ENCODE assay signal across 8 cellular contexts in genomic region chr19:44955500-44956439, GRCh38. TPM values are rescaled to one million over a fixed set of nuclear protein-coding genes. Genes with fewer than 3 reads are reported as not detected.
A peak's percentile ranks its signal among the peaks of the same experiment; 100 is the strongest.
DNase-seq lines count a peak whose midpoint lies in the region; ATAC-seq and TF ChIP-seq lines count a peak whose summit lies in the region.

No MANE protein-coding gene starts in this region.

- peak overlapping the region; percentile 89 for H3K4me3 Mint-ChIP-seq in activated T-helper 17 cell treated with anti-CD3 and anti-CD28 coated beads, Interleukin-2, amount 50 U/mL, for 72 hours

- H3K9ac ChIP-seq in skeletal muscle tissue (ENCODE audit: low read depth in 1 of 3, low read length in 3 of 3) = peak overlapping the region; percentile 94 to 99 (median 96)

- H3K9me3 Mint-ChIP-seq in activated T-helper 17 cell treated with anti-CD3 and anti-CD28 coated beads, Interleukin-2, amount 50 U/mL, for 72 hours = no peaks in the 10 kb centered on the region

- CTCF ChIA-PET in GM10248 (lab: Yijun Ruan, JAX) = interaction anchor here (0.9 to 11.1 kb wide), 6 partner anchors 27 to 232 kb away, joined by 3 to 95 read pairs (median 4); partner anchors contain the start of gene APOE

- H3K4me3 ChIP-seq in right atrium auricular region = peak overlapping the region; percentile 89 to 91
- peak overlapping the region; percentile 86 to 98 (median 96) for H3K4me3 ChIP-seq in skeletal muscle tissue (ENCODE audit: low read length in 3 of 3)

- POLR2A ChIA-PET in GM10248 (lab: Yijun Ruan, JAX) = no interaction called here

- H3K36me3 Mint-ChIP-seq in activated T-helper 17 cell treated with anti-CD3 and anti-CD28 coated beads, Interleukin-2, amount 50 U/mL, for 72 hours (ENCODE audit: low read depth) = peaks cover 20% of the 10 kb centered on the region

- H3K27me3 Mint-ChIP-seq in activated T-helper 17 cell treated with anti-CD3 and anti-CD28 coated beads, Interleukin-2, amount 50 U/mL, for 72 hours = no peaks in the 10 kb centered on the region

- H3K4me1 Mint-ChIP-seq in activated T-helper 17 cell treated with anti-CD3 and anti-CD28 coated beads, Interleukin-2, amount 50 U/mL, for 72 hours = peaks cover 30% of the 10 kb centered on the region

- peak overlapping the region; percentile 95 for H3K27ac Mint-ChIP-seq in activated T-helper 17 cell treated with anti-CD3 and anti-CD28 coated beads, Interleukin-2, amount 50 U/mL, for 72 hours

- ATAC-seq in GM19023 (IDR thresholded peaks at IDR 0.05; ENCODE audit: unreplicated experiment) (peak; percentile 16), HG03135 (IDR thresholded peaks at IDR 0.05; ENCODE audit: unreplicated experiment) (peak; percentile 17)
- ATAC-seq in activated T-helper 17 cell treated with anti-CD3 and anti-CD28 coated beads, Interleukin-2, amount 50 U/mL, for 72 hours (replicated peaks) = peak; percentile 22

- H3K4me1 ChIP-seq in right atrium auricular region (peaks cover 0 to 62% of the 10 kb centered on the region in 2 donors), skeletal muscle tissue (ENCODE audit: control insufficient read depth in 3 of 3, insufficient read depth in 3 of 3, low read length in 3 of 3) (peaks cover 40 to 64% (median 46%) of the 10 kb centered on the region in 3 donors)

- TF ChIP-seq CTCF in right atrium auricular region (IDR thresholded peaks at IDR 0.05) (no peak), GM10248 (IDR thresholded peaks at IDR 0.05; ENCODE audit: control extremely low read depth, extremely low read depth, low read depth, missing control alignments) (no peak)

- in situ Hi-C loops in G401 (cut with HindIII; ENCODE audit: low sequenced_read_pairs) = no loop called here

- H3K27me3 ChIP-seq in right atrium auricular region (no peaks in the 10 kb centered on the region), skeletal muscle tissue (ENCODE audit: control insufficient read depth in 3 of 3, insufficient read depth in 3 of 3, low read length in 3 of 3) (no peaks in the 10 kb centered on the region)

- H3K9me3 ChIP-seq in right atrium auricular region (no peaks in the 10 kb centered on the region), skeletal muscle tissue (ENCODE audit: control insufficient read depth in 3 of 3, low read length in 3 of 3) (no peaks in the 10 kb centered on the region)

- H3K27ac ChIP-seq in right atrium auricular region (peak overlapping the region; percentile 88 to 93), skeletal muscle tissue (ENCODE audit: low read depth, low read length) (peak overlapping the region; percentile 91)

- H3K36me3 ChIP-seq in right atrium auricular region (peaks cover under 1% of the 10 kb centered on the region), skeletal muscle tissue (ENCODE audit: control insufficient read depth in 3 of 3, insufficient read depth in 3 of 3, low read length in 3 of 3) (peaks cover 0 to 16% (median 8%) of the 10 kb centered on the region in 3 donors)

- no peak for DNase-seq in right atrium auricular region (ENCODE audit: low spot score)
- no peak for DNase-seq in KG1 (lab: John Stamatoyannopoulos, UW)
- DNase-seq in G401 (ENCODE audit: low spot score) = no peak
- DNase-seq in GM10248 (ENCODE audit: extremely low spot score) = no peak

RNA-seq across cellular contexts. Expression of gene CLPTM1, which starts 0.6 kb away (rescaled TPM):
- 10 to 100 TPM; 60.2 to 80.5 TPM for total RNA-seq in activated T-helper 17 cell treated with anti-CD3 and anti-CD28 coated beads, Interleukin-2, amount 50 U/mL, for 72 hours
- total RNA-seq in right atrium auricular region (10 to 100 TPM; 75.9 to 83.5 TPM), skeletal muscle tissue (40.7 TPM)
- total RNA-seq in G401 (2014; rRNA removed; shearing (Covaris generic)) = 6.2 and 17.2 TPM in 2 replicates

RNA-seq across cellular contexts. Expression of gene APOC2, which starts 9.9 kb away (rescaled TPM):
- not detected for total RNA-seq in activated T-helper 17 cell treated with anti-CD3 and anti-CD28 coated beads, Interleukin-2, amount 50 U/mL, for 72 hours
- total RNA-seq in right atrium auricular region (not detected), skeletal muscle tissue (not detected)
- total RNA-seq in G401 (2014; rRNA removed; shearing (Covaris generic)) = not detected in 2 replicates

RNA-seq across cellular contexts. Expression of gene APOC4, which starts 13.7 kb away (rescaled TPM):
- not detected for total RNA-seq in activated T-helper 17 cell treated with anti-CD3 and anti-CD28 coated beads, Interleukin-2, amount 50 U/mL, for 72 hours
- total RNA-seq in right atrium auricular region (not detected), skeletal muscle tissue (not detected)
- not detected in 2 replicates for total RNA-seq in G401 (2014; rRNA removed; shearing (Covaris generic))

RNA-seq across cellular contexts. Expression of gene APOC1, which starts 41.4 kb away (rescaled TPM):
- total RNA-seq in activated T-helper 17 cell treated with anti-CD3 and anti-CD28 coated beads, Interleukin-2, amount 50 U/mL, for 72 hours = 1 to 10 TPM in 1 of 2 donors, under 1 TPM in 1; 0.89 to 1.6 TPM
- total RNA-seq in right atrium auricular region = 1 to 10 TPM; 3.6 to 6.5 TPM
- 5.7 TPM for total RNA-seq in skeletal muscle tissue
- total RNA-seq in G401 (2014; rRNA removed; shearing (Covaris generic)) = 182 and 412 TPM in 2 replicates

RNA-seq across cellular contexts. Expression of gene RELB, which starts 45.5 kb away (rescaled TPM):
- 10 to 100 TPM; 41.4 to 52.0 TPM for total RNA-seq in activated T-helper 17 cell treated with anti-CD3 and anti-CD28 coated beads, Interleukin-2, amount 50 U/mL, for 72 hours
- total RNA-seq in right atrium auricular region = 1 to 10 TPM; 1.3 to 3.1 TPM
- total RNA-seq in skeletal muscle tissue = 7.8 TPM
- 12.7 and 16.6 TPM in 2 replicates for total RNA-seq in G401 (2014; rRNA removed; shearing (Covaris generic))
